ENCODE assay signal across 1 cellular context in the genomic region with DNA sequence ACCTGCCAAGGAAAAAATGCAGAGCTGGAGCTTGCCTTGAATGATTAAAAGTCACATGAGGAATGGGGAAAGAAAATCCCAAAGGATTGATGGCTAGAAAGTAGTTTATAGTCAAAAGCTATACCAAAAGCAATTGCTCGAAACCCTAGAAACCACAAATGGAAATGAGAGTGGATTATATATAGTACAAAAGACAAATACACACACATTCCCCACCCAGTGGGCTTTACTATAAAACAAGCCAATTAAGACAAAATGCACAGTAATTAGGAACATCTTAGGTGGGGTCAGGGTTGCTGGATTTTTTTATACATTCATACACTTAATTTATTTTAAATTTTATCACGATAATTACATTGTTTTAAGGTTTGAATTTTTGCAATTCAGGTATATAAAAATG.
TF ChIP-seq lines count a peak whose summit lies in the region.

No MANE protein-coding gene starts in this region.

TF ChIP-seq in H1, 55 proteins besides CTCF, POLR2A, EP300 and RAD21 (continued from another document):
- TF ChIP-seq, protein P1, sequence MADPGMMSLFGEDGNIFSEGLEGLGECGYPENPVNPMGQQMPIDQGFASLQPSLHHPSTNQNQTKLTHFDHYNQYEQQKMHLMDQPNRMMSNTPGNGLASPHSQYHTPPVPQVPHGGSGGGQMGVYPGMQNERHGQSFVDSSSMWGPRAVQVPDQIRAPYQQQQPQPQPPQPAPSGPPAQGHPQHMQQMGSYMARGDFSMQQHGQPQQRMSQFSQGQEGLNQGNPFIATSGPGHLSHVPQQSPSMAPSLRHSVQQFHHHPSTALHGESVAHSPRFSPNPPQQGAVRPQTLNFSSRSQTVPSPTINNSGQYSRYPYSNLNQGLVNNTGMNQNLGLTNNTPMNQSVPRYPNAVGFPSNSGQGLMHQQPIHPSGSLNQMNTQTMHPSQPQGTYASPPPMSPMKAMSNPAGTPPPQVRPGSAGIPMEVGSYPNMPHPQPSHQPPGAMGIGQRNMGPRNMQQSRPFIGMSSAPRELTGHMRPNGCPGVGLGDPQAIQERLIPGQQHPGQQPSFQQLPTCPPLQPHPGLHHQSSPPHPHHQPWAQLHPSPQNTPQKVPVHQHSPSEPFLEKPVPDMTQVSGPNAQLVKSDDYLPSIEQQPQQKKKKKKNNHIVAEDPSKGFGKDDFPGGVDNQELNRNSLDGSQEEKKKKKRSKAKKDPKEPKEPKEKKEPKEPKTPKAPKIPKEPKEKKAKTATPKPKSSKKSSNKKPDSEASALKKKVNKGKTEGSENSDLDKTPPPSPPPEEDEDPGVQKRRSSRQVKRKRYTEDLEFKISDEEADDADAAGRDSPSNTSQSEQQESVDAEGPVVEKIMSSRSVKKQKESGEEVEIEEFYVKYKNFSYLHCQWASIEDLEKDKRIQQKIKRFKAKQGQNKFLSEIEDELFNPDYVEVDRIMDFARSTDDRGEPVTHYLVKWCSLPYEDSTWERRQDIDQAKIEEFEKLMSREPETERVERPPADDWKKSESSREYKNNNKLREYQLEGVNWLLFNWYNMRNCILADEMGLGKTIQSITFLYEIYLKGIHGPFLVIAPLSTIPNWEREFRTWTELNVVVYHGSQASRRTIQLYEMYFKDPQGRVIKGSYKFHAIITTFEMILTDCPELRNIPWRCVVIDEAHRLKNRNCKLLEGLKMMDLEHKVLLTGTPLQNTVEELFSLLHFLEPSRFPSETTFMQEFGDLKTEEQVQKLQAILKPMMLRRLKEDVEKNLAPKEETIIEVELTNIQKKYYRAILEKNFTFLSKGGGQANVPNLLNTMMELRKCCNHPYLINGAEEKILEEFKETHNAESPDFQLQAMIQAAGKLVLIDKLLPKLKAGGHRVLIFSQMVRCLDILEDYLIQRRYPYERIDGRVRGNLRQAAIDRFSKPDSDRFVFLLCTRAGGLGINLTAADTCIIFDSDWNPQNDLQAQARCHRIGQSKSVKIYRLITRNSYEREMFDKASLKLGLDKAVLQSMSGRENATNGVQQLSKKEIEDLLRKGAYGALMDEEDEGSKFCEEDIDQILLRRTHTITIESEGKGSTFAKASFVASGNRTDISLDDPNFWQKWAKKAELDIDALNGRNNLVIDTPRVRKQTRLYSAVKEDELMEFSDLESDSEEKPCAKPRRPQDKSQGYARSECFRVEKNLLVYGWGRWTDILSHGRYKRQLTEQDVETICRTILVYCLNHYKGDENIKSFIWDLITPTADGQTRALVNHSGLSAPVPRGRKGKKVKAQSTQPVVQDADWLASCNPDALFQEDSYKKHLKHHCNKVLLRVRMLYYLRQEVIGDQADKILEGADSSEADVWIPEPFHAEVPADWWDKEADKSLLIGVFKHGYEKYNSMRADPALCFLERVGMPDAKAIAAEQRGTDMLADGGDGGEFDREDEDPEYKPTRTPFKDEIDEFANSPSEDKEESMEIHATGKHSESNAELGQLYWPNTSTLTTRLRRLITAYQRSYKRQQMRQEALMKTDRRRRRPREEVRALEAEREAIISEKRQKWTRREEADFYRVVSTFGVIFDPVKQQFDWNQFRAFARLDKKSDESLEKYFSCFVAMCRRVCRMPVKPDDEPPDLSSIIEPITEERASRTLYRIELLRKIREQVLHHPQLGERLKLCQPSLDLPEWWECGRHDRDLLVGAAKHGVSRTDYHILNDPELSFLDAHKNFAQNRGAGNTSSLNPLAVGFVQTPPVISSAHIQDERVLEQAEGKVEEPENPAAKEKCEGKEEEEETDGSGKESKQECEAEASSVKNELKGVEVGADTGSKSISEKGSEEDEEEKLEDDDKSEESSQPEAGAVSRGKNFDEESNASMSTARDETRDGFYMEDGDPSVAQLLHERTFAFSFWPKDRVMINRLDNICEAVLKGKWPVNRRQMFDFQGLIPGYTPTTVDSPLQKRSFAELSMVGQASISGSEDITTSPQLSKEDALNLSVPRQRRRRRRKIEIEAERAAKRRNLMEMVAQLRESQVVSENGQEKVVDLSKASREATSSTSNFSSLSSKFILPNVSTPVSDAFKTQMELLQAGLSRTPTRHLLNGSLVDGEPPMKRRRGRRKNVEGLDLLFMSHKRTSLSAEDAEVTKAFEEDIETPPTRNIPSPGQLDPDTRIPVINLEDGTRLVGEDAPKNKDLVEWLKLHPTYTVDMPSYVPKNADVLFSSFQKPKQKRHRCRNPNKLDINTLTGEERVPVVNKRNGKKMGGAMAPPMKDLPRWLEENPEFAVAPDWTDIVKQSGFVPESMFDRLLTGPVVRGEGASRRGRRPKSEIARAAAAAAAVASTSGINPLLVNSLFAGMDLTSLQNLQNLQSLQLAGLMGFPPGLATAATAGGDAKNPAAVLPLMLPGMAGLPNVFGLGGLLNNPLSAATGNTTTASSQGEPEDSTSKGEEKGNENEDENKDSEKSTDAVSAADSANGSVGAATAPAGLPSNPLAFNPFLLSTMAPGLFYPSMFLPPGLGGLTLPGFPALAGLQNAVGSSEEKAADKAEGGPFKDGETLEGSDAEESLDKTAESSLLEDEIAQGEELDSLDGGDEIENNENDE (IDR thresholded peaks at IDR 0.05; ENCODE audit: insufficient replicate concordance, low read length), result no peak
- TF ChIP-seq EZH2 (IDR thresholded peaks at IDR 0.05; ENCODE audit: low read depth, low read length, severe bottlenecking) (no peak), POLR2AphosphoS5 (IDR thresholded peaks at IDR 0.05; ENCODE audit: low read depth, low read length) (no peak), RXRA (IDR thresholded peaks at IDR 0.05; ENCODE audit: insufficient read depth, low read depth, low read length) (no peak), JUND (IDR thresholded peaks at IDR 0.05; ENCODE audit: low read length) (no peak)
